Comparison of ENCODE assay signal across 14 cellular contexts in genomic region chr6:111775145-111775936, GRCh38.
DNase-seq lines count a peak whose midpoint lies in the region; ATAC-seq and TF ChIP-seq lines count a peak whose summit lies in the region.
"Had no signal": no experiment of that assay in that cellular context is flagged by ENCODE, and none has a peak within 500 bp of the region (broad histone marks: within the 10 kb centered on the region; RNA-seq: fewer than 3 reads in every experiment).

No MANE protein-coding gene starts in this region.

- CTCF ChIA-PET in CD8-positive, alpha-beta memory T cell (lab: Charles Lee) = interaction anchor here (0.7 to 3.8 kb wide), 5 partner anchors 12 to 266 kb away, joined by 3 to 30 read pairs (median 4); no protein-coding TSS in a partner anchor
- CTCF ChIA-PET in activated CD4-positive, alpha-beta memory T cell treated with anti-CD3 and anti-CD28 coated beads for 36 hours (lab: Charles Lee) = interaction anchor here (0.6 kb wide), 1 partner anchor 262 kb away, joined by 3 read pairs; no protein-coding TSS in a partner anchor

- H3K36me3 ChIP-seq in CD8-positive, alpha-beta memory T cell (ENCODE audit: insufficient read depth, low read length) = no peaks in the 10 kb centered on the region
- H3K36me3 ChIP-seq in endodermal cell (ENCODE audit: control insufficient read depth, insufficient read depth, low read length) = no peaks in the 10 kb centered on the region
- H3K36me3 ChIP-seq: prostate gland had no signal

- no peak for DNase-seq in CD8-positive, alpha-beta memory T cell
- no peak for DNase-seq in activated CD4-positive, alpha-beta memory T cell treated with anti-CD3 and anti-CD28 coated beads for 36 hours
- DNase-seq in endodermal cell = no peak
- DNase-seq in osteocyte (ENCODE audit: extremely low spot score, unreplicated experiment) = no peak
- DNase-seq in hypothalamus (lab: John Stamatoyannopoulos, UW) = no peak
- no peak for DNase-seq in NOMO-1 treated with dmso at 0.1 percent for 144 hours (lab: John Stamatoyannopoulos, UW; ENCODE audit: unreplicated experiment)
- DNase-seq: activated T-cell treated with anti-CD3 and anti-CD28 coated beads, Interleukin-2, amount 50 U/mL, for 4 hours; NCI-H187 treated with DMSO at 0.1 percent for 48 hours; NCI-H526 treated with DMSO at 0.1 percent for 48 hours had no signal

- ATAC-seq in GM21723 (IDR thresholded peaks at IDR 0.05; ENCODE audit: unreplicated experiment) (no peak), HG02763 (IDR thresholded peaks at IDR 0.05; ENCODE audit: unreplicated experiment) (no peak)

- H3K4me1 ChIP-seq in CD8-positive, alpha-beta memory T cell (ENCODE audit: insufficient read depth, low read length) = peaks cover 88% of the 10 kb centered on the region
- peaks cover 35% of the 10 kb centered on the region for H3K4me1 ChIP-seq in endodermal cell (ENCODE audit: control insufficient read depth, insufficient read depth, low read length)
- H3K4me1 ChIP-seq: prostate gland had no signal

- H3K9me3 ChIP-seq in CD8-positive, alpha-beta memory T cell (ENCODE audit: low read length) = no peaks in the 10 kb centered on the region
- no peaks in the 10 kb centered on the region for H3K9me3 ChIP-seq in endodermal cell (ENCODE audit: control insufficient read depth, low read length)
- H3K9me3 ChIP-seq: prostate gland had no signal

- peaks cover 3 to 80% (median 15%) of the 10 kb centered on the region in 3 donors for H3K36me3 Mint-ChIP-seq in CD8-positive, alpha-beta memory T cell
- H3K36me3 Mint-ChIP-seq in activated CD4-positive, alpha-beta memory T cell treated with anti-CD3 and anti-CD28 coated beads for 36 hours = peaks cover 50% of the 10 kb centered on the region
- H3K36me3 Mint-ChIP-seq in endodermal cell (ENCODE audit: low read depth) (peaks cover 3% of the 10 kb centered on the region), osteocyte (ENCODE audit: unreplicated experiment) (peaks cover 8% of the 10 kb centered on the region)

- TF ChIP-seq CTCF in endodermal cell (conservative IDR thresholded peaks at IDR 0.05) (no peak), osteocyte (IDR thresholded peaks at IDR 0.05) (no peak)

- POLR2A ChIA-PET in CD8-positive, alpha-beta memory T cell (lab: Charles Lee) = interaction anchor here (1.3 to 1.4 kb wide), 2 partner anchors 11 to 93 kb away, joined by 3 to 6 read pairs; no protein-coding TSS in a partner anchor
- POLR2A ChIA-PET in activated CD4-positive, alpha-beta memory T cell treated with anti-CD3 and anti-CD28 coated beads for 36 hours (lab: Charles Lee) = interaction anchor here (1.6 to 3.2 kb wide), 3 partner anchors 11 to 29 kb away, joined by 4 to 21 read pairs (median 9); no protein-coding TSS in a partner anchor

- WGBS in endodermal cell (ENCODE audit: insufficient coverage in 1 of 2, insufficient read length in 1 of 2), 2 experiments = 69 to 84% methylated on average over 4 to 8 of the region's 8 CpGs

- no peak overlapping the region for H3K27ac ChIP-seq in CD8-positive, alpha-beta memory T cell (ENCODE audit: low read depth, low read length)
- H3K27ac ChIP-seq in endodermal cell (ENCODE audit: low read depth, low read length) = peak overlapping the region; percentile 39
- H3K27ac ChIP-seq: BLaER1 treated with 17β-estradiol and CSF1 and Interleukin-3, amounts not matched to agents 10 nM and 100 nM; prostate gland had no signal

- H3K27ac Mint-ChIP-seq in CD8-positive, alpha-beta memory T cell = peak overlapping the region; percentile 72 to 97 (median 90)
- H3K27ac Mint-ChIP-seq in activated CD4-positive, alpha-beta memory T cell treated with anti-CD3 and anti-CD28 coated beads for 36 hours = peak overlapping the region; percentile 68
- H3K27ac Mint-ChIP-seq in endodermal cell (peak overlapping the region; percentile 67), osteocyte (ENCODE audit: unreplicated experiment) (peak overlapping the region; percentile 10)
- H3K27ac Mint-ChIP-seq: mesothelial cell of epicardium had no signal

- H3K9me3 Mint-ChIP-seq in CD8-positive, alpha-beta memory T cell = no peaks in the 10 kb centered on the region
- H3K9me3 Mint-ChIP-seq in activated CD4-positive, alpha-beta memory T cell treated with anti-CD3 and anti-CD28 coated beads for 36 hours = peaks cover 3% of the 10 kb centered on the region
- H3K9me3 Mint-ChIP-seq in endodermal cell = no peaks in the 10 kb centered on the region
- H3K9me3 Mint-ChIP-seq in osteocyte (ENCODE audit: unreplicated experiment) = no peaks in the 10 kb centered on the region
- H3K9me3 Mint-ChIP-seq: mesothelial cell of epicardium had no signal

- H3K9ac ChIP-seq in endodermal cell (ENCODE audit: extremely low read depth, low read length, poor library complexity, severe bottlenecking) = no peak overlapping the region
- H3K9ac ChIP-seq: BLaER1 treated with 17β-estradiol and CSF1 and Interleukin-3, amounts not matched to agents 10 nM and 100 nM had no signal

- no peaks in the 10 kb centered on the region for H3K27me3 ChIP-seq in CD8-positive, alpha-beta memory T cell (ENCODE audit: insufficient read depth, low read length, poor library complexity, severe bottlenecking)
- H3K27me3 ChIP-seq in endodermal cell (ENCODE audit: control insufficient read depth, insufficient read depth, low read length, poor library complexity, severe bottlenecking) = no peaks in the 10 kb centered on the region
- H3K27me3 ChIP-seq: BLaER1 treated with 17β-estradiol and CSF1 and Interleukin-3, amounts not matched to agents 10 nM and 100 nM had no signal

- intact Hi-C loops in activated CD4-positive, alpha-beta memory T cell treated with anti-CD3 and anti-CD28 coated beads for 36 hours (cut with micrococcal nuclease) = no loop called here

- peak overlapping the region; percentile 4 to 67 (median 21) for H3K4me3 Mint-ChIP-seq in CD8-positive, alpha-beta memory T cell
- H3K4me3 Mint-ChIP-seq in activated CD4-positive, alpha-beta memory T cell treated with anti-CD3 and anti-CD28 coated beads for 36 hours = no peak overlapping the region
- H3K4me3 Mint-ChIP-seq in endodermal cell (peak overlapping the region; percentile 1), osteocyte (ENCODE audit: unreplicated experiment) (no peak overlapping the region)
- H3K4me3 Mint-ChIP-seq: activated T-cell treated with anti-CD3 and anti-CD28 coated beads, Interleukin-2, amount 50 U/mL, for 4 hours; mesothelial cell of epicardium had no signal

- H3K27me3 Mint-ChIP-seq in CD8-positive, alpha-beta memory T cell = no peaks in the 10 kb centered on the region
- no peaks in the 10 kb centered on the region for H3K27me3 Mint-ChIP-seq in activated CD4-positive, alpha-beta memory T cell treated with anti-CD3 and anti-CD28 coated beads for 36 hours
- peaks cover under 1% of the 10 kb centered on the region for H3K27me3 Mint-ChIP-seq in endodermal cell (ENCODE audit: insufficient read depth)
- no peaks in the 10 kb centered on the region for H3K27me3 Mint-ChIP-seq in osteocyte (ENCODE audit: unreplicated experiment)

- no peak overlapping the region for H3K4me3 ChIP-seq in CD8-positive, alpha-beta memory T cell (ENCODE audit: low read length)
- H3K4me3 ChIP-seq in endodermal cell (ENCODE audit: low read length) = no peak overlapping the region
- H3K4me3 ChIP-seq: BLaER1 treated with 17β-estradiol and CSF1 and Interleukin-3, amounts not matched to agents 10 nM and 100 nM; prostate gland had no signal

- H3K4me1 Mint-ChIP-seq in CD8-positive, alpha-beta memory T cell = peaks cover 89 to 96% (median 96%) of the 10 kb centered on the region in 3 donors
- peaks cover 90% of the 10 kb centered on the region for H3K4me1 Mint-ChIP-seq in activated CD4-positive, alpha-beta memory T cell treated with anti-CD3 and anti-CD28 coated beads for 36 hours (ENCODE audit: low read depth)
- H3K4me1 Mint-ChIP-seq in endodermal cell (peaks cover 46% of the 10 kb centered on the region), osteocyte (ENCODE audit: unreplicated experiment) (peaks cover 27% of the 10 kb centered on the region)

Comparison
In these comparisons a context has a peak if more than half of its experiments do, and no peak if none do; other contexts are left out.
1. H3K27ac Mint-ChIP-seq: peak in every context shown above with its lines; median percentile 90 in CD8-positive, alpha-beta memory T cell; 68 in activated CD4-positive, alpha-beta memory T cell treated with anti-CD3 and anti-CD28 coated beads for 36 hours; 67 in endodermal cell; 10 in osteocyte.
2. H3K4me3 Mint-ChIP-seq: peak in CD8-positive, alpha-beta memory T cell (7 of 7) and endodermal cell (single experiment); none in activated CD4-positive, alpha-beta memory T cell treated with anti-CD3 and anti-CD28 coated beads for 36 hours (single experiment) and osteocyte (single experiment).